ENCODE assay signal across 8 cellular contexts in the genomic region with DNA sequence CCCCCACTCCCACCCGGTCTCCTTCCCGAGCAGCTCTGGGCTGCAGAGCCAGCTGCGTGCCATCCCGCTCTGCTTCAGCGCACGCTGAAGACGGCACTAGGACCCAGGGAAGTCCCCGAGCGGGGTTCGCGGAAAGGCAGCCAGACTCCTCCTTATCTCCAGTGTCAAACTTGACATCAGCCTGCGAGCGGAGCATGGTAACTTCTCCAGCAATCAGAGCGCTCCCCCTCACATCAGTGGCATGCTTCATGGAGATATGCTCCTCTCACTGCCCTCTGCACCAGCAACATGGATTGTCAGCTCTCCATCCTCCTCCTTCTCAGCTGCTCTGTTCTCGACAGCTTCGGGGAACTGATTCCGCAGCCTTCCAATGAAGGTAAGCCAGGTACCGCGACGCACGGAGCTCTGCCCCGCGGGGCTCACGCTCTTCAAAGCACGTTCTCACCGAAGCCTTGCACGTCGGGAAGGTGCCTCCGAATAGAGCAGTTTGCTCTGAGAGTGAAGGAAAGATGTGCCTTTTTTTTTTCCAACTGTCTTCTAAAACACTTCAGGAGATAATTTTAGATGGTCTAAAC. TPM values are rescaled to one million over a fixed set of nuclear protein-coding genes. Genes with fewer than 3 reads are reported as not detected.
DNase-seq lines count a peak whose midpoint lies in the region; ATAC-seq, FAIRE-seq and TF ChIP-seq lines count a peak whose summit lies in the region.

Gene EPHA3 (plus strand): TSS at position 161 of the 575 bp plus-strand sequence. CDS start 128 bp downstream, at position 289.

- peak; percentile 78 for DNase-seq in BE2C
- DNase-seq in GM19238 (ENCODE audit: insufficient read length, low spot score), result peak; percentile 16
- DNase-seq in PC-3, result no peak
- peak; percentile 81 for DNase-seq in Right ventricle myocardium inferior (ENCODE audit: missing footprints)
- peak; percentile 74 for DNase-seq in occipital lobe (lab: John Stamatoyannopoulos, UW)
- DNase-seq in urothelium cell line (ENCODE audit: low spot score), result peak; percentile 14

- CTCF ChIA-PET in PC-3 (lab: Charles Lee), result no interaction called here

- peaks cover 18% of the 10 kb centered on the region for H3K27me3 Mint-ChIP-seq in activated naive CD8-positive, alpha-beta T cell

- H3K27me3 ChIP-seq in BE2C (peaks cover 26% of the 10 kb centered on the region), PC-3 (ENCODE audit: low read length) (peaks cover 56% of the 10 kb centered on the region)

- no peaks in the 10 kb centered on the region for H3K36me3 ChIP-seq in BE2C
- no peaks in the 10 kb centered on the region for H3K36me3 ChIP-seq in PC-3 (ENCODE audit: low read depth, low read length)

- intact Hi-C loops in PC-3 (cut with micrococcal nuclease), result loop anchor here (10.0 kb wide), 1 partner anchor 1077 kb away; no protein-coding TSS in a partner anchor
- intact Hi-C loops in Right ventricle myocardium inferior (cut with DNase I), result no loop called here

- FAIRE-seq in urothelium cell line (lab: Jason Lieb, UNC), result peak; percentile 13

- POLR2A ChIA-PET in PC-3 (lab: Charles Lee; ENCODE audit: unreplicated experiment), result no interaction called here

- no peak within 1 kb of the TSS for H3K9ac ChIP-seq in PC-3 (ENCODE audit: low read length)

- no TSS peak for BruUV-seq in PC-3 (replicated peaks; lab: Mats Ljungman, UMichigan)

- no peaks in the 10 kb centered on the region for H3K9me2 ChIP-seq in PC-3 (replicated peaks; ENCODE audit: low read length)

- no peaks in the 10 kb centered on the region for H3F3A ChIP-seq in PC-3 (ENCODE audit: low read length, unreplicated experiment)

- H3K27ac ChIP-seq in PC-3 (ENCODE audit: low read length), result no peak within 1 kb of the TSS

- H3K9me3 ChIP-seq in BE2C, result no peaks in the 10 kb centered on the region
- H3K9me3 ChIP-seq in PC-3 (ENCODE audit: low read length), result no peaks in the 10 kb centered on the region

- H3K4me3 Mint-ChIP-seq in activated naive CD8-positive, alpha-beta T cell, result peak within 1 kb of the TSS; percentile 77

- no peak within 1 kb of the TSS for H2AFZ ChIP-seq in PC-3 (ENCODE audit: low read length)

- no peak for TF ChIP-seq CTCF in BE2C (IDR thresholded peaks at IDR 0.05; ENCODE audit: low read depth, low read length)
- no peak for TF ChIP-seq CTCF in PC-3 (conservative IDR thresholded peaks at IDR 0.05; ENCODE audit: low read depth, low read length)

- H3K79me2 ChIP-seq in PC-3 (ENCODE audit: low read length), result no peaks in the 10 kb centered on the region

- peaks cover 21% of the 10 kb centered on the region for H3K4me1 Mint-ChIP-seq in activated naive CD8-positive, alpha-beta T cell (ENCODE audit: low read depth)

- H3K36me3 Mint-ChIP-seq in activated naive CD8-positive, alpha-beta T cell, result no peaks in the 10 kb centered on the region

- H3K4me1 ChIP-seq in BE2C (no peaks in the 10 kb centered on the region), PC-3 (ENCODE audit: insufficient read depth, low read length) (no peaks in the 10 kb centered on the region)

- H4K20me1 ChIP-seq in PC-3 (ENCODE audit: low read length), result no peaks in the 10 kb centered on the region

- H3K4me3 ChIP-seq in BE2C (ENCODE audit: low read depth, low read length) (peak within 1 kb of the TSS; percentile 48), PC-3 (ENCODE audit: low read length) (peak within 1 kb of the TSS; percentile 40; the same call in 1 of the 2 replicates)

- no peak within 1 kb of the TSS for H3K27ac Mint-ChIP-seq in activated naive CD8-positive, alpha-beta T cell

- H3K4me2 ChIP-seq in PC-3 (ENCODE audit: low read length), result peak within 1 kb of the TSS; percentile 38

- ATAC-seq in HG03175 (IDR thresholded peaks at IDR 0.05; ENCODE audit: unreplicated experiment) (peak; percentile 94), PC-3 (peak; percentile 73), Right ventricle myocardium inferior (peak; percentile 95)

- H3K9me3 Mint-ChIP-seq in activated naive CD8-positive, alpha-beta T cell (ENCODE audit: low read depth), result no peaks in the 10 kb centered on the region

RNA-seq across cellular contexts. Expression of gene EPHA3, which starts in this region (rescaled TPM):
- polyA plus RNA-seq in BE2C (2012; ENCODE audit: insufficient read depth, insufficient read length, low read depth), result not detected
- 0.33 TPM in 1 of 2 replicates, not detected in the other for total RNA-seq in PC-3 (2014; rRNA removed)
- 2.9 TPM for total RNA-seq in Right ventricle myocardium inferior
- 349 TPM for total RNA-seq in occipital lobe

Comparison
In these comparisons a context has a peak if more than half of its experiments do, and no peak if none do; other contexts are left out.
1. RNA of gene EPHA3 (total RNA-seq): 349 TPM in occipital lobe (single experiment); 2.9 TPM in Right ventricle myocardium inferior (single experiment) and 0.33 TPM in PC-3; every median in the first group is over 10 times any median in the second.
2. Peak in ATAC-seq, H3K4me3 ChIP-seq and H3K4me2 ChIP-seq in PC-3; RNA of the gene not detected or under 1 TPM.
3. Peak in every context shown above with its lines, with median percentiles within 50 percentile points of each other: ATAC-seq.